2 cellular contexts compared by ENCODE assay signal in the genomic region with DNA sequence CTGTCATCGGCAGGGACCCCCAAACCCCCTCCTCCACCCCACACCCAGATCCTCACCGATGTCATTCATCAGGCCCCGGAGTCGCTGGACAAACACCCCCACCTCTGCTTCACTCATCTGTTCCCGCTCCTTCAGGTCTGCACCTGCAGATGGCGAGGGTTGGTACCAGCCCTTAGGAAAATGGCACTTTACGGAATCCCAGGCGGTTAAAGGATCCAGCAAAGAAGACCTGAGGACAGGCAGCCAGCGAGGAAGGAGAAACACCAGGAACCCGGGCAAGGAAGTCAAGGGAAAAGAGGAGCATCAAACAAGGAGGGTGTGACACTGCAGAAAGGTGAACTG.
TF ChIP-seq lines count a peak whose summit lies in the region.

No MANE protein-coding gene starts in this region.

TF ChIP-seq in liver, 16 proteins besides CTCF, POLR2A, EP300 and RAD21:
- TF ChIP-seq TAF1 (conservative IDR thresholded peaks at IDR 0.05) = no peak
- no peak for TF ChIP-seq HNF4A (conservative IDR thresholded peaks at IDR 0.05)
- no peak for TF ChIP-seq FOXA1 (IDR thresholded peaks at IDR 0.05)

TF ChIP-seq in HepG2, 621 proteins besides CTCF, POLR2A, EP300 and RAD21:
- TF ChIP-seq ZNF724P (CRISPR knock-in tag; IDR thresholded peaks at IDR 0.05; ENCODE audit: borderline replicate concordance) (no peak), ZNF562 (CRISPR knock-in tag; IDR thresholded peaks at IDR 0.05; ENCODE audit: borderline replicate concordance) (no peak)
